Comparison of ENCODE assay signal across 23 cellular contexts in the genomic region with DNA sequence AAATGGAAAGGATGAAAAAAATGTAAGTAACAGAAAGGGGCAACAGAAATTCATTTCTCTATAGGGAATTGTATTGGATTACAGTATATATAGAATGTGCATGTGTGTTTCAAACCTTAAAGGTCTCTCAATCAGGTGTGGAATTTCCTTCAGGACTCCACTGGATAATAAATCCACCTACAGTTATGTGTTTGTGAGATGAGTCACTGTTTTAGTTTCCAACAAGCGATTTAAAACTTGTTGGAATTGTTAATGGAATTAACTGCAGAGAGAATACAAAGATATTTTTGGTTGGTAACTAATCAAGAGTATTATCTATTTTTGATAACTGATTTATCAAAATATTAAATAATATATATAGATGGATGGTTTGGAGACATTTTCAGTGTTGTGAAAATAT. TPM values are rescaled to one million over a fixed set of nuclear protein-coding genes. Genes with fewer than 3 reads are reported as not detected.
DNase-seq lines count a peak whose midpoint lies in the region; ATAC-seq, FAIRE-seq and TF ChIP-seq lines count a peak whose summit lies in the region.
"Had no signal": no experiment of that assay in that cellular context is flagged by ENCODE, and none has a peak within 500 bp of the region (broad histone marks: within the 10 kb centered on the region; RNA-seq: fewer than 3 reads in every experiment).

No MANE protein-coding gene starts in this region.

- H3K9ac ChIP-seq in GM23248 (no peak overlapping the region), PC-3 (ENCODE audit: low read length) (no peak overlapping the region), mesenchymal stem cell (ENCODE audit: low read length) (no peak overlapping the region)
- H3K9ac ChIP-seq: BLaER1, KMS-11 had no signal

- 38 to 41% methylated on average over 1 of the region's 1 CpG for WGBS in GM23248 (ENCODE audit: low coverage in 1 of 2, low lambda C conversion rate in 2 of 2, missing lambda C conversion rate in 2 of 2), 2 experiments
- no CpG with 5 or more reads among the region's 1 CpG for WGBS in mesenchymal stem cell

- H3F3A ChIP-seq in GM23248 (ENCODE audit: insufficient read depth), result peaks cover 17% of the 10 kb centered on the region; the same call in 1 of the 2 replicates
- H3F3A ChIP-seq in PC-3 (ENCODE audit: low read length, unreplicated experiment), result no peaks in the 10 kb centered on the region

- no peak overlapping the region for H4K91ac ChIP-seq in mesenchymal stem cell (ENCODE audit: low read length)

- intact Hi-C loops in PC-3 (cut with micrococcal nuclease), result loop anchor here (5.0 kb wide), 2 partner anchors 39 to 159 kb away; no protein-coding TSS in a partner anchor

- H2BK5ac ChIP-seq in mesenchymal stem cell (ENCODE audit: low read depth, low read length, poor library complexity, severe bottlenecking), result no peak overlapping the region

- DNase-seq in GM23248 (peak; percentile 29), PC-3 (peak; percentile 17), bronchial epithelial cell (ENCODE audit: low read depth) (peak; percentile 61), mesenchymal stem cell (peak; percentile 12), SW 1271 (lab: John Stamatoyannopoulos, UW) (no peak), occipital lobe (lab: John Stamatoyannopoulos, UW) (no peak), NCI-H2227 treated with DMSO at 0.1 percent for 48 hours (lab: John Stamatoyannopoulos, UW) (no peak), NCI-H1092 treated with DMSO at 0.1 percent for 48 hours (lab: John Stamatoyannopoulos, UW) (no peak)
- DNase-seq: CD4-positive, alpha-beta T cell; COR-L47; DMS79; GOT3; NCI-H1417; NCI-H1694 treated with DMSO at 0.1 percent for 48 hours; NCI-H2081 treated with DMSO at 0.1 percent for 48 hours; NCI-H510A; NCI-H748 treated with DMSO at 0.1 percent for 48 hours; SJCRH30 had no signal

- in situ Hi-C loops in GM23248 (cut with MboI), result loop anchor here (25.0 kb wide), 1 partner anchor 804 kb away; no protein-coding TSS in a partner anchor

- no peak overlapping the region for H3K4ac ChIP-seq in mesenchymal stem cell (ENCODE audit: low read depth in 1 of 2, low read length in 2 of 2)

- H2BK120ac ChIP-seq in mesenchymal stem cell (ENCODE audit: low read depth, low read length), result no peak overlapping the region

- no peak overlapping the region for H3K4me3 ChIP-seq in GM23248
- H3K4me3 ChIP-seq in PC-3 (ENCODE audit: low read length), result no peak overlapping the region
- no peak overlapping the region for H3K4me3 ChIP-seq in bronchial epithelial cell (ENCODE audit: low read depth, low read length)
- H3K4me3 ChIP-seq in mesenchymal stem cell (ENCODE audit: insufficient read depth in 1 of 2, low read depth in 1 of 2, low read length in 2 of 2), result no peak overlapping the region
- H3K4me3 ChIP-seq: BLaER1, GM12878, SJCRH30 had no signal

- no peaks in the 10 kb centered on the region for H3K9me3 ChIP-seq in GM23248 (ENCODE audit: low read depth)
- no peaks in the 10 kb centered on the region for H3K9me3 ChIP-seq in PC-3 (ENCODE audit: low read length)
- no peaks in the 10 kb centered on the region for H3K9me3 ChIP-seq in mesenchymal stem cell (ENCODE audit: control insufficient read depth, low read length)
- H3K9me3 ChIP-seq: BLaER1, SJCRH30 had no signal

- H3K79me1 ChIP-seq in mesenchymal stem cell (replicated peaks; ENCODE audit: low read length, poor library complexity, severe bottlenecking), result no peaks in the 10 kb centered on the region

- no peak overlapping the region for H2BK12ac ChIP-seq in mesenchymal stem cell (ENCODE audit: low read length in 2 of 2)

- H3K27me3 ChIP-seq in GM23248 (replicated peaks; ENCODE audit: insufficient read depth), result no peaks in the 10 kb centered on the region
- no peaks in the 10 kb centered on the region for H3K27me3 ChIP-seq in PC-3 (ENCODE audit: low read length)
- no peaks in the 10 kb centered on the region for H3K27me3 ChIP-seq in bronchial epithelial cell (ENCODE audit: control insufficient read depth, insufficient read depth, low read length)
- H3K27me3 ChIP-seq in mesenchymal stem cell (ENCODE audit: control insufficient read depth in 1 of 2, insufficient read depth in 1 of 2, low read length in 2 of 2), result no peaks in the 10 kb centered on the region
- H3K27me3 ChIP-seq: BLaER1, SJCRH30 had no signal

- H3K27ac ChIP-seq in GM23248 (no peak overlapping the region), PC-3 (ENCODE audit: low read length) (no peak overlapping the region), mesenchymal stem cell (ENCODE audit: low read length, poor library complexity, severe bottlenecking) (no peak overlapping the region)
- H3K27ac ChIP-seq: BLaER1, KMS-11, SJCRH30 had no signal

- H3K4me1 ChIP-seq in GM23248 (ENCODE audit: insufficient read depth), result peaks cover 31% of the 10 kb centered on the region
- peaks cover 17% of the 10 kb centered on the region for H3K4me1 ChIP-seq in PC-3 (ENCODE audit: insufficient read depth, low read length)
- H3K4me1 ChIP-seq in mesenchymal stem cell (ENCODE audit: control insufficient read depth, insufficient read depth, low read depth, low read length), result no peaks in the 10 kb centered on the region
- H3K4me1 ChIP-seq: BLaER1, SJCRH30 had no signal

- H4K8ac ChIP-seq in mesenchymal stem cell (ENCODE audit: low read length), result no peak overlapping the region

- no peaks in the 10 kb centered on the region for H3K36me3 ChIP-seq in GM23248 (ENCODE audit: low read depth)
- H3K36me3 ChIP-seq in PC-3 (ENCODE audit: low read depth, low read length), result no peaks in the 10 kb centered on the region; the same call in 1 of the 2 replicates
- H3K36me3 ChIP-seq in bronchial epithelial cell (ENCODE audit: control insufficient read depth, insufficient read depth, low read length), result no peaks in the 10 kb centered on the region
- H3K36me3 ChIP-seq in mesenchymal stem cell (ENCODE audit: control insufficient read depth in 1 of 2, insufficient read depth in 2 of 2, low read depth in 1 of 2, low read length in 2 of 2), result no peaks in the 10 kb centered on the region
- H3K36me3 ChIP-seq: SJCRH30 had no signal

- no peaks in the 10 kb centered on the region for H3K9me2 ChIP-seq in GM23248 (ENCODE audit: insufficient read depth)
- no peaks in the 10 kb centered on the region for H3K9me2 ChIP-seq in PC-3 (replicated peaks; ENCODE audit: low read length)

- CTCF ChIA-PET in PC-3 (lab: Charles Lee), result no interaction called here

- no peak overlapping the region for H2BK15ac ChIP-seq in mesenchymal stem cell (ENCODE audit: low read depth, poor library complexity, severe bottlenecking)

- POLR2A ChIA-PET in PC-3 (lab: Charles Lee; ENCODE audit: unreplicated experiment), result no interaction called here

- H3K14ac ChIP-seq in mesenchymal stem cell (ENCODE audit: low read length in 2 of 2), result no peak overlapping the region

- no peak overlapping the region for H3K18ac ChIP-seq in mesenchymal stem cell (ENCODE audit: low read depth in 1 of 2, low read length in 2 of 2)

- no peak for ATAC-seq in PC-3
- ATAC-seq: GM12878, Panc1 had no signal

- H3K23ac ChIP-seq in mesenchymal stem cell (ENCODE audit: low read length in 2 of 2), result no peak overlapping the region

- BruUV-seq in PC-3 (replicated peaks; lab: Mats Ljungman, UMichigan), result no TSS peak

- FAIRE-seq in bronchial epithelial cell (lab: Jason Lieb, UNC), result no peak
- FAIRE-seq: GM12878, HTR-8/SVneo had no signal

- H2AFZ ChIP-seq in GM23248 (no peak overlapping the region), PC-3 (ENCODE audit: low read length) (no peak overlapping the region), mesenchymal stem cell (ENCODE audit: low read depth, low read length) (no peak overlapping the region)

- H2AK5ac ChIP-seq in mesenchymal stem cell (ENCODE audit: low read length, severe bottlenecking), result no peak overlapping the region

- TF ChIP-seq CTCF in PC-3 (conservative IDR thresholded peaks at IDR 0.05; ENCODE audit: low read depth, low read length) (no peak), bronchial epithelial cell (IDR thresholded peaks at IDR 0.05; ENCODE audit: insufficient read depth, low read length, severe bottlenecking) (no peak)

- H3K79me2 ChIP-seq in GM23248 (ENCODE audit: insufficient read depth), result no peaks in the 10 kb centered on the region
- no peaks in the 10 kb centered on the region for H3K79me2 ChIP-seq in PC-3 (ENCODE audit: low read length)

- H3K4me2 ChIP-seq in GM23248 (ENCODE audit: unreplicated experiment) (peak overlapping the region; percentile 9), PC-3 (ENCODE audit: low read length) (no peak overlapping the region), mesenchymal stem cell (ENCODE audit: low read length, poor library complexity, severe bottlenecking) (no peak overlapping the region)
- H3K4me2 ChIP-seq: BLaER1, KMS-11 had no signal

- H4K20me1 ChIP-seq in GM23248 (ENCODE audit: insufficient read depth) (no peaks in the 10 kb centered on the region), PC-3 (ENCODE audit: low read length) (no peaks in the 10 kb centered on the region)
- H4K20me1 ChIP-seq: BLaER1 had no signal

RNA-seq across cellular contexts. Expression of a gene that starts 32.8 kb away (rescaled TPM):
- total RNA-seq in GM23248 (2014; rRNA removed; shearing (Covaris generic)), result 8.1 and 17.6 TPM in 2 replicates
- polyA plus RNA-seq in GM23248 (2016; fragmentation: Nextera tagmentation; extraction: Ambion mirVana), result 6.0 and 6.1 TPM in 2 replicates
- total RNA-seq in PC-3 (2014; rRNA removed), result 8.1 and 8.4 TPM in 2 replicates
- 16.8 and 18.3 TPM in 2 replicates for total RNA-seq in bronchial epithelial cell
- polyA plus RNA-seq in mesenchymal stem cell (2013, experiment 1 of 2), result 6.9 TPM
- 6.7 TPM for polyA plus RNA-seq in mesenchymal stem cell (2013, experiment 2 of 2)
- 35.4 TPM for total RNA-seq in occipital lobe

RNA-seq across cellular contexts. Expression of a gene that starts 33.1 kb away (rescaled TPM):
- 25.9 and 27.7 TPM in 2 replicates for total RNA-seq in GM23248 (2014; rRNA removed; shearing (Covaris generic))
- 23.1 and 26.7 TPM in 2 replicates for polyA plus RNA-seq in GM23248 (2016; fragmentation: Nextera tagmentation; extraction: Ambion mirVana)
- total RNA-seq in PC-3 (2014; rRNA removed) (8.2 and 12.9 TPM in 2 replicates), bronchial epithelial cell (31.9 and 32.1 TPM in 2 replicates), occipital lobe (32.9 TPM)
- 13.2 TPM for polyA plus RNA-seq in mesenchymal stem cell (2013, experiment 1 of 2)
- 14.6 TPM for polyA plus RNA-seq in mesenchymal stem cell (2013, experiment 2 of 2)

Comparison
In these comparisons a context has a peak if more than half of its experiments do, and no peak if none do; other contexts are left out.
1. DNase-seq: peak in GM23248 (single experiment), PC-3 (single experiment), bronchial epithelial cell (single experiment) and mesenchymal stem cell (single experiment); none in SW 1271 (0 of 2), occipital lobe (single experiment), NCI-H2227 treated with DMSO at 0.1 percent for 48 hours (single experiment) and NCI-H1092 treated with DMSO at 0.1 percent for 48 hours (single experiment).